17 cellular contexts compared by ENCODE assay signal in the genomic region with DNA sequence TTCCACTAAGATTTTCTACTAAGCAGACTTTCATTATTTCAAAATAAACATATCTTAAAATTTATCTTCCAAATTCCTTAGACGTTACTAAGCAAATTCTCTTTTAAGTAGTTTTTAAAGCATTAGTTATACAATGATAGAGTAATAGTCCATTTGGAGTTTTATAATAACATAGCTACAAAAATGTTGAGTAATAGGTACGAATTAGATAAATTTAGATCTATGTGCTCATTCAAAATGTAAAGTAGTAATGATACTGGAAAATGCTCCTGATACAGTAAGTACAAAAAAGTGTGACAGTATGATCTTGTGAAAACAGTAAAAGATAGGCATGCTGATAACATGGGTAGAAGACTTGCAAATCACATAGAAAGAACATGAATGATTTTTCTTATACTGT. TPM values are rescaled to one million over a fixed set of nuclear protein-coding genes. Genes with fewer than 3 reads are reported as not detected.
DNase-seq lines count a peak whose midpoint lies in the region; ATAC-seq and TF ChIP-seq lines count a peak whose summit lies in the region.
"Had no signal": no experiment of that assay in that cellular context is flagged by ENCODE, and none has a peak within 500 bp of the region (broad histone marks: within the 10 kb centered on the region; RNA-seq: fewer than 3 reads in every experiment).

No MANE protein-coding gene starts in this region.

- H3K27me3 ChIP-seq in thoracic aorta (replicated peaks; ENCODE audit: insufficient read depth): no peaks in the 10 kb centered on the region
- H3K27me3 ChIP-seq in BE2C: no peaks in the 10 kb centered on the region
- H3K27me3 ChIP-seq: body of pancreas, left lung, upper lobe of right lung had no signal

- H3K4me3 ChIP-seq in thoracic aorta (peak overlapping the region; percentile 24), BE2C (ENCODE audit: low read depth, low read length) (no peak overlapping the region)
- H3K4me3 ChIP-seq: body of pancreas, upper lobe of right lung had no signal

- H3K27me3 Mint-ChIP-seq in activated naive CD8-positive, alpha-beta T cell: no peaks in the 10 kb centered on the region
- H3K27me3 Mint-ChIP-seq in activated naive CD8-positive, alpha-beta T cell treated with anti-CD3 and anti-CD28 coated beads for 36 hours: no peaks in the 10 kb centered on the region
- H3K27me3 Mint-ChIP-seq in T-helper 17 cell: no peaks in the 10 kb centered on the region
- H3K27me3 Mint-ChIP-seq in glutamatergic neuron (ENCODE audit: unreplicated experiment): peaks cover 10% of the 10 kb centered on the region

- H3K4me1 Mint-ChIP-seq in activated naive CD8-positive, alpha-beta T cell (ENCODE audit: low read depth): peaks cover 73% of the 10 kb centered on the region
- peaks cover 42% of the 10 kb centered on the region for H3K4me1 Mint-ChIP-seq in activated naive CD8-positive, alpha-beta T cell treated with anti-CD3 and anti-CD28 coated beads for 36 hours
- H3K4me1 Mint-ChIP-seq in T-helper 17 cell (peaks cover 38% of the 10 kb centered on the region), glutamatergic neuron (ENCODE audit: low read depth, unreplicated experiment) (peaks cover 19% of the 10 kb centered on the region)

- H3K27ac Mint-ChIP-seq in activated naive CD8-positive, alpha-beta T cell: peak overlapping the region; percentile 41
- no peak overlapping the region for H3K27ac Mint-ChIP-seq in activated naive CD8-positive, alpha-beta T cell treated with anti-CD3 and anti-CD28 coated beads for 36 hours
- H3K27ac Mint-ChIP-seq in T-helper 17 cell (peak overlapping the region; percentile 63), glutamatergic neuron (ENCODE audit: unreplicated experiment) (no peak overlapping the region)

- H3K9me3 ChIP-seq in T-helper 17 cell (ENCODE audit: control insufficient read depth, low read length, poor library complexity, severe bottlenecking) (no peaks in the 10 kb centered on the region), thoracic aorta (no peaks in the 10 kb centered on the region), BE2C (no peaks in the 10 kb centered on the region)
- H3K9me3 ChIP-seq: body of pancreas, left lung, upper lobe of right lung had no signal

- ATAC-seq in T-helper 17 cell (no peak), thoracic aorta (ENCODE audit: insufficient number of reproducible peaks, low FRiP score, low read depth) (no peak)
- ATAC-seq: body of pancreas, left lung, upper lobe of right lung had no signal

- TF ChIP-seq CTCF in glutamatergic neuron (IDR thresholded peaks at IDR 0.05; ENCODE audit: partially characterized antibody, unreplicated experiment): no peak
- TF ChIP-seq CTCF in thoracic aorta (IDR thresholded peaks at IDR 0.05): no peak
- TF ChIP-seq CTCF in BE2C (IDR thresholded peaks at IDR 0.05; ENCODE audit: low read depth, low read length): no peak

- no peaks in the 10 kb centered on the region for H3K9me3 Mint-ChIP-seq in activated naive CD8-positive, alpha-beta T cell (ENCODE audit: low read depth)
- no peaks in the 10 kb centered on the region for H3K9me3 Mint-ChIP-seq in activated naive CD8-positive, alpha-beta T cell treated with anti-CD3 and anti-CD28 coated beads for 36 hours
- peaks cover 12% of the 10 kb centered on the region for H3K9me3 Mint-ChIP-seq in glutamatergic neuron (ENCODE audit: unreplicated experiment)

- H3K4me1 ChIP-seq in thoracic aorta (ENCODE audit: control insufficient read depth in 1 of 2, low read depth in 2 of 2) (peaks cover 36 to 58% of the 10 kb centered on the region in 2 donors), BE2C (no peaks in the 10 kb centered on the region; the same call in none of the 2 replicates)

- peak overlapping the region; percentile 2 for H3K4me3 Mint-ChIP-seq in activated naive CD8-positive, alpha-beta T cell
- no peak overlapping the region for H3K4me3 Mint-ChIP-seq in activated naive CD8-positive, alpha-beta T cell treated with anti-CD3 and anti-CD28 coated beads for 36 hours
- H3K4me3 Mint-ChIP-seq in T-helper 17 cell: no peak overlapping the region
- H3K4me3 Mint-ChIP-seq in glutamatergic neuron (ENCODE audit: unreplicated experiment): peak overlapping the region; percentile 54

- H3K36me3 Mint-ChIP-seq in activated naive CD8-positive, alpha-beta T cell: peaks cover 6% of the 10 kb centered on the region
- H3K36me3 Mint-ChIP-seq in activated naive CD8-positive, alpha-beta T cell treated with anti-CD3 and anti-CD28 coated beads for 36 hours: peaks cover 31% of the 10 kb centered on the region
- peaks cover 6% of the 10 kb centered on the region for H3K36me3 Mint-ChIP-seq in T-helper 17 cell (ENCODE audit: low read depth)
- H3K36me3 Mint-ChIP-seq in glutamatergic neuron (ENCODE audit: unreplicated experiment): no peaks in the 10 kb centered on the region

- peak overlapping the region in 1 of 2 donors; percentile 63 for H3K27ac ChIP-seq in thoracic aorta
- H3K27ac ChIP-seq: body of pancreas, left lung, upper lobe of right lung had no signal

- H3K36me3 ChIP-seq in thoracic aorta: no peaks in the 10 kb centered on the region
- peaks cover 4% of the 10 kb centered on the region for H3K36me3 ChIP-seq in BE2C
- H3K36me3 ChIP-seq: upper lobe of right lung had no signal

- no peak for DNase-seq in activated naive CD8-positive, alpha-beta T cell treated with anti-CD3 and anti-CD28 coated beads for 36 hours
- no peak for DNase-seq in T-helper 17 cell
- DNase-seq in glutamatergic neuron: no peak
- no peak for DNase-seq in thoracic aorta (ENCODE audit: low spot score)
- no peak for DNase-seq in BE2C
- no peak for DNase-seq in NAMALWA (ENCODE audit: low spot score)
- DNase-seq in HPDE6-E6E7 (ENCODE audit: extremely low spot score): no peak
- DNase-seq: activated CD4-positive, CD25-positive, alpha-beta regulatory T cell; body of pancreas; DMS53; effector memory CD4-positive, alpha-beta T cell; head of caudate nucleus; left lung; NCI-H2081 treated with DMSO at 0.1 percent for 48 hours; occipital lobe; upper lobe of right lung had no signal

RNA-seq across cellular contexts. Expression of gene DMTF1, which starts 4.5 kb away (rescaled TPM):
- 10 to 100 TPM; 57.1 to 59.9 TPM for total RNA-seq in activated naive CD8-positive, alpha-beta T cell treated with anti-CD3 and anti-CD28 coated beads for 36 hours
- total RNA-seq in T-helper 17 cell (100 to 1,000 TPM; 125 to 131 TPM), glutamatergic neuron (ENCODE audit: unreplicated experiment) (168 TPM), thoracic aorta (100 to 1,000 TPM; 108 to 172 TPM)
- 86.9 TPM for polyA plus RNA-seq in BE2C (2012; ENCODE audit: insufficient read depth, insufficient read length, low read depth)

Comparison
In these comparisons a context has a peak if more than half of its experiments do, and no peak if none do; other contexts are left out.
1. H3K27ac Mint-ChIP-seq: peak in activated naive CD8-positive, alpha-beta T cell (single experiment) and T-helper 17 cell (single experiment); none in activated naive CD8-positive, alpha-beta T cell treated with anti-CD3 and anti-CD28 coated beads for 36 hours (single experiment) and glutamatergic neuron (single experiment).
2. H3K4me3 Mint-ChIP-seq: peak in activated naive CD8-positive, alpha-beta T cell (single experiment) and glutamatergic neuron (single experiment); none in activated naive CD8-positive, alpha-beta T cell treated with anti-CD3 and anti-CD28 coated beads for 36 hours (single experiment) and T-helper 17 cell (single experiment).